1 cellular context compared by ENCODE assay signal in the genomic region with DNA sequence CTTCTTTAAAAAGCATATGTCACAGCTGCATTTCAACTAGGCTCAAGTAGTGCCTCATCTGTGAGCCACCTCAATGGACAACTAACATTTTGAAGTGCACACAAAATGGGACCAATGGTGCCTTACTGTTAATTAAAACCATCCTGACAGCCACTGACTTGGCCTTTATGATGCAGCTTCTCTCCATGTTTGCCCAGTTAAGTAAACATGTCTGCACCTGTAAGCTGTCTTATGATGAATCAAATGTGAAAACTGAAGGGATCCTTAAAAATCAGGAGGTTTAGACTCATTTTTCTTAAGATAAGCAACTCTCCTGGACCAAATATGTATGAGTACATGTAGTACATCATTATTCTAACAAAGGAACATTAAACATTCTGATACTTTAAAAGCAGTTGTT.
TF ChIP-seq lines count a peak whose summit lies in the region.

No MANE protein-coding gene starts in this region.

TF ChIP-seq in HepG2, 621 proteins besides CTCF, POLR2A, EP300 and RAD21:
- TF ChIP-seq RBM22 (optimal IDR thresholded peaks at IDR 0.05; ENCODE audit: low read length) (peak; percentile 59), FOXA3 (CRISPR knock-in tag; IDR thresholded peaks at IDR 0.05) (peak; percentile 73), ZNF512B (CRISPR knock-in tag; IDR thresholded peaks at IDR 0.05; ENCODE audit: borderline replicate concordance) (no peak), FOXA1 (IDR thresholded peaks at IDR 0.05) (no peak), FOXA1 (CRISPR knock-in tag; IDR thresholded peaks at IDR 0.05) (peak; percentile 72), ZNF644 (CRISPR knock-in tag; IDR thresholded peaks at IDR 0.05; ENCODE audit: low read depth) (0 out of 2 replicates have a peak, but pooled peaks have one; percentile 49)
- TF ChIP-seq, protein P1, sequence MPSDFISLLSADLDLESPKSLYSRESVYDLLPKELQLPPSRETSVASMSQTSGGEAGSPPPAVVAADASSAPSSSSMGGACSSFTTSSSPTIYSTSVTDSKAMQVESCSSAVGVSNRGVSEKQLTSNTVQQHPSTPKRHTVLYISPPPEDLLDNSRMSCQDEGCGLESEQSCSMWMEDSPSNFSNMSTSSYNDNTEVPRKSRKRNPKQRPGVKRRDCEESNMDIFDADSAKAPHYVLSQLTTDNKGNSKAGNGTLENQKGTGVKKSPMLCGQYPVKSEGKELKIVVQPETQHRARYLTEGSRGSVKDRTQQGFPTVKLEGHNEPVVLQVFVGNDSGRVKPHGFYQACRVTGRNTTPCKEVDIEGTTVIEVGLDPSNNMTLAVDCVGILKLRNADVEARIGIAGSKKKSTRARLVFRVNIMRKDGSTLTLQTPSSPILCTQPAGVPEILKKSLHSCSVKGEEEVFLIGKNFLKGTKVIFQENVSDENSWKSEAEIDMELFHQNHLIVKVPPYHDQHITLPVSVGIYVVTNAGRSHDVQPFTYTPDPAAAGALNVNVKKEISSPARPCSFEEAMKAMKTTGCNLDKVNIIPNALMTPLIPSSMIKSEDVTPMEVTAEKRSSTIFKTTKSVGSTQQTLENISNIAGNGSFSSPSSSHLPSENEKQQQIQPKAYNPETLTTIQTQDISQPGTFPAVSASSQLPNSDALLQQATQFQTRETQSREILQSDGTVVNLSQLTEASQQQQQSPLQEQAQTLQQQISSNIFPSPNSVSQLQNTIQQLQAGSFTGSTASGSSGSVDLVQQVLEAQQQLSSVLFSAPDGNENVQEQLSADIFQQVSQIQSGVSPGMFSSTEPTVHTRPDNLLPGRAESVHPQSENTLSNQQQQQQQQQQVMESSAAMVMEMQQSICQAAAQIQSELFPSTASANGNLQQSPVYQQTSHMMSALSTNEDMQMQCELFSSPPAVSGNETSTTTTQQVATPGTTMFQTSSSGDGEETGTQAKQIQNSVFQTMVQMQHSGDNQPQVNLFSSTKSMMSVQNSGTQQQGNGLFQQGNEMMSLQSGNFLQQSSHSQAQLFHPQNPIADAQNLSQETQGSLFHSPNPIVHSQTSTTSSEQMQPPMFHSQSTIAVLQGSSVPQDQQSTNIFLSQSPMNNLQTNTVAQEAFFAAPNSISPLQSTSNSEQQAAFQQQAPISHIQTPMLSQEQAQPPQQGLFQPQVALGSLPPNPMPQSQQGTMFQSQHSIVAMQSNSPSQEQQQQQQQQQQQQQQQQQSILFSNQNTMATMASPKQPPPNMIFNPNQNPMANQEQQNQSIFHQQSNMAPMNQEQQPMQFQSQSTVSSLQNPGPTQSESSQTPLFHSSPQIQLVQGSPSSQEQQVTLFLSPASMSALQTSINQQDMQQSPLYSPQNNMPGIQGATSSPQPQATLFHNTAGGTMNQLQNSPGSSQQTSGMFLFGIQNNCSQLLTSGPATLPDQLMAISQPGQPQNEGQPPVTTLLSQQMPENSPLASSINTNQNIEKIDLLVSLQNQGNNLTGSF (CRISPR knock-in tag; IDR thresholded peaks at IDR 0.05) = no peak
